In genomic region chr15:84754889-84755288, GRCh38 we compare ENCODE assay signal across 7 cellular contexts. TPM values are rescaled to one million over a fixed set of nuclear protein-coding genes. Genes with fewer than 3 reads are reported as not detected.
DNase-seq lines count a peak whose midpoint lies in the region; ATAC-seq and TF ChIP-seq lines count a peak whose summit lies in the region.
"Not testable (repeated sequence)": the region's sequence is repeated elsewhere in the genome, so short reads cannot be mapped to it uniquely, and the experiment has no call there.

No MANE protein-coding gene starts in this region.

- H3K79me2 ChIP-seq in trophoblast cell (ENCODE audit: control insufficient read depth, insufficient read depth, low read length, poor library complexity) = peaks cover 36% of the 10 kb centered on the region

- not testable (repeated sequence) for H4K12ac ChIP-seq in trophoblast cell (ENCODE audit: low read depth, low read length)

- H3K27ac ChIP-seq in CD4-positive, CD25-positive, alpha-beta regulatory T cell (ENCODE audit: insufficient read depth, low read length, poor library complexity, severe bottlenecking); HEK293 (ENCODE audit: extremely low read depth, low read depth, low read length); trophoblast cell (ENCODE audit: low read depth, low read length): not testable (repeated sequence)
- peak overlapping the region; percentile 5 for H3K27ac ChIP-seq in epithelial cell of prostate
- H3K27ac ChIP-seq in right lobe of liver = peak overlapping the region in 2 of 3 donors; percentile 81 to 99
- peak overlapping the region in 3 of 4 donors; percentile 95 to 100 (median 100) for H3K27ac ChIP-seq in gastrocnemius medialis

- H3K9me3 Mint-ChIP-seq in CD4-positive, CD25-positive, alpha-beta regulatory T cell; WTC11: not testable (repeated sequence)

- not testable (repeated sequence) for TF ChIP-seq CTCF in HEK293 (tag by site-specific recombination; IDR thresholded peaks at IDR 0.05); WTC11 (IDR thresholded peaks at IDR 0.05); right lobe of liver (IDR thresholded peaks at IDR 0.05); gastrocnemius medialis (IDR thresholded peaks at IDR 0.05 in 4 of 5, conservative IDR thresholded peaks at IDR 0.05 in 1 of 5)

- H3K36me3 Mint-ChIP-seq in CD4-positive, CD25-positive, alpha-beta regulatory T cell; WTC11: not testable (repeated sequence)

- H3K9me3 ChIP-seq in CD4-positive, CD25-positive, alpha-beta regulatory T cell (ENCODE audit: control insufficient read depth in 2 of 2, low read length in 2 of 2); HEK293 (ENCODE audit: control insufficient read depth, insufficient read depth, low read depth, low read length); right lobe of liver; trophoblast cell (ENCODE audit: insufficient read depth, low read depth, low read length); gastrocnemius medialis: not testable (repeated sequence)

- POLR2A ChIA-PET in HEK293 (lab: Yijun Ruan, JAX) (interaction anchor here (0.6 kb wide), 1 partner anchor 36 kb away, joined by 7 read pairs; no protein-coding TSS in a partner anchor), WTC11 (lab: Charles Lee) (interaction anchor here (0.6 to 0.7 kb wide), 2 partner anchors 58 to 112 kb away, joined by 3 to 6 read pairs; no protein-coding TSS in a partner anchor)

- 49% methylated on average over 4 of the region's 4 CpGs for WGBS in right lobe of liver (ENCODE audit: insufficient coverage, low coverage, low lambda C conversion rate, missing lambda C conversion rate)
- WGBS in trophoblast cell (ENCODE audit: extremely low coverage, insufficient coverage, insufficient read length) = no CpG with 5 or more reads among the region's 4 CpGs

- H2BK120ac ChIP-seq in trophoblast cell (ENCODE audit: insufficient read depth, low read length, poor library complexity) = not testable (repeated sequence)

- H3K18ac ChIP-seq in trophoblast cell (ENCODE audit: low read length) = not testable (repeated sequence)

- H3K27ac Mint-ChIP-seq in CD4-positive, CD25-positive, alpha-beta regulatory T cell = peak overlapping the region in 2 of 3 donors; percentile 23 to 90
- H3K27ac Mint-ChIP-seq in WTC11 = 0 out of 2 replicates have a peak overlapping the region, but pooled peaks have one; percentile 41

- H3K9ac ChIP-seq in trophoblast cell (ENCODE audit: low read length) = not testable (repeated sequence)

- H3K4me1 ChIP-seq in CD4-positive, CD25-positive, alpha-beta regulatory T cell (ENCODE audit: control insufficient read depth, insufficient read depth, low read length, poor library complexity, severe bottlenecking) = peaks cover 56% of the 10 kb centered on the region
- peaks cover 25% of the 10 kb centered on the region for H3K4me1 ChIP-seq in HEK293 (ENCODE audit: control insufficient read depth, insufficient read depth, low read length)
- peaks cover 0 to 95% (median 48%) of the 10 kb centered on the region in 4 donors for H3K4me1 ChIP-seq in right lobe of liver
- H3K4me1 ChIP-seq in trophoblast cell (ENCODE audit: control insufficient read depth in 1 of 2, insufficient read depth in 2 of 2, low read length in 2 of 2) = not testable (repeated sequence)
- peaks cover 74 to 89% of the 10 kb centered on the region in 2 donors for H3K4me1 ChIP-seq in gastrocnemius medialis

- not testable (repeated sequence) for ATAC-seq in CD4-positive, CD25-positive, alpha-beta regulatory T cell (ENCODE audit: low read depth in 2 of 2); WTC11; right lobe of liver; gastrocnemius medialis

- CTCF ChIA-PET in HEK293 (lab: Yijun Ruan, JAX) = not testable (repeated sequence)
- CTCF ChIA-PET in WTC11 (lab: Charles Lee) = interaction anchor here (0.6 to 1.8 kb wide), 4 partner anchors 44 to 184 kb away, joined by 3 to 7 read pairs (median 4); partner anchors contain the start of gene NMB

- H2AK5ac ChIP-seq in trophoblast cell (ENCODE audit: low read length) = not testable (repeated sequence)

- not testable (repeated sequence) for H2BK12ac ChIP-seq in trophoblast cell (ENCODE audit: low read length)

- not testable (repeated sequence) for H2AFZ ChIP-seq in trophoblast cell (ENCODE audit: insufficient read depth, low read length, poor library complexity)

- H3K27me3 Mint-ChIP-seq in CD4-positive, CD25-positive, alpha-beta regulatory T cell; WTC11 (ENCODE audit: low read depth): not testable (repeated sequence)

- not testable (repeated sequence) for H3K79me1 ChIP-seq in trophoblast cell (ENCODE audit: low read length)

- not testable (repeated sequence) for H3K14ac ChIP-seq in trophoblast cell (ENCODE audit: low read length)

- H3K23ac ChIP-seq in trophoblast cell (ENCODE audit: low read length) = not testable (repeated sequence)

- intact Hi-C loops in right lobe of liver (cut with DNase I); gastrocnemius medialis (cut with DNase I; ENCODE audit: low total_unique reads): not testable (repeated sequence)

- in situ Hi-C loops in gastrocnemius medialis (cut with MboI; ENCODE audit: low sequenced_read_pairs in 4 of 4) = loop anchor here in 1 of 4 donors (10.0 kb wide), 1 partner anchor 60 kb away; the partner anchor contains the start of gene ALPK3

- peaks cover 29 to 64% (median 50%) of the 10 kb centered on the region in 4 donors for H3K4me1 Mint-ChIP-seq in CD4-positive, CD25-positive, alpha-beta regulatory T cell
- H3K4me1 Mint-ChIP-seq in WTC11 = peaks cover 22% of the 10 kb centered on the region

- not testable (repeated sequence) for DNase-seq in CD4-positive, CD25-positive, alpha-beta regulatory T cell; WTC11 (ENCODE audit: low spot score); epithelial cell of prostate (ENCODE audit: low read depth, low spot score); right lobe of liver; trophoblast cell; gastrocnemius medialis

- peak overlapping the region in 2 of 4 donors; percentile 13 to 51 for H3K4me3 Mint-ChIP-seq in CD4-positive, CD25-positive, alpha-beta regulatory T cell
- H3K4me3 Mint-ChIP-seq in WTC11 = not testable (repeated sequence)

- H3K4me2 ChIP-seq in trophoblast cell (ENCODE audit: low read length) = not testable (repeated sequence)

- peak overlapping the region; percentile 85 for H3K4ac ChIP-seq in trophoblast cell (ENCODE audit: low read depth, low read length)

- H3K4me3 ChIP-seq in CD4-positive, CD25-positive, alpha-beta regulatory T cell (ENCODE audit: low read depth, low read length); HEK293 (ENCODE audit: low read depth, low read length); right lobe of liver; trophoblast cell (ENCODE audit: low read depth, low read length); gastrocnemius medialis: not testable (repeated sequence)

- H3K27me3 ChIP-seq in CD4-positive, CD25-positive, alpha-beta regulatory T cell (ENCODE audit: control insufficient read depth, insufficient read depth, low read length); right lobe of liver; trophoblast cell (ENCODE audit: insufficient read depth, low read length); gastrocnemius medialis: not testable (repeated sequence)

- not testable (repeated sequence) for H3K36me3 ChIP-seq in CD4-positive, CD25-positive, alpha-beta regulatory T cell (ENCODE audit: control insufficient read depth, insufficient read depth, low read length); HEK293 (ENCODE audit: control insufficient read depth in 2 of 2, insufficient read depth in 1 of 2, low read length in 2 of 2); right lobe of liver; trophoblast cell (ENCODE audit: control insufficient read depth in 1 of 2, insufficient read depth in 2 of 2, low read length in 2 of 2); gastrocnemius medialis

- H4K91ac ChIP-seq in trophoblast cell (ENCODE audit: low read depth, low read length) = not testable (repeated sequence)

- TF ChIP-seq POLR2A in right lobe of liver (IDR thresholded peaks at IDR 0.05); gastrocnemius medialis (IDR thresholded peaks at IDR 0.05): not testable (repeated sequence)

- not testable (repeated sequence) for H4K8ac ChIP-seq in trophoblast cell (ENCODE audit: low read depth, low read length)

- not testable (repeated sequence) for H2BK5ac ChIP-seq in trophoblast cell (ENCODE audit: low read depth, low read length, poor library complexity)

TF ChIP-seq in HEK293, 187 proteins besides CTCF, POLR2A, EP300 and RAD21 (continues in another document):
- TF ChIP-seq ZNF394 (tag by site-specific recombination; IDR thresholded peaks at IDR 0.05; ENCODE audit: borderline replicate concordance) = peak; percentile 71; the same call in 1 of the 2 replicates

RNA-seq across cellular contexts. Expression of gene ZNF592, which starts 6.5 kb away (rescaled TPM):
- total RNA-seq in CD4-positive, CD25-positive, alpha-beta regulatory T cell = 39.8 TPM
- polyA plus RNA-seq in CD4-positive, CD25-positive, alpha-beta regulatory T cell = 1 to 10 TPM; 3.8 to 4.3 (median 4.2) TPM
- total RNA-seq in WTC11 (2021) (26.7 to 28.0 TPM (median 27.6 TPM) in 3 replicates), right lobe of liver (10 to 100 TPM; 10.8 to 13.2 (median 12.1) TPM), gastrocnemius medialis (10 to 100 TPM; 30.0 to 49.2 (median 33.8) TPM)
- polyA plus RNA-seq in trophoblast cell (2013) = 25.3 and 25.7 TPM in 2 replicates

RNA-seq across cellular contexts. Expression of gene SEC11A, which starts 39.0 kb away (rescaled TPM):
- 72.9 TPM for total RNA-seq in CD4-positive, CD25-positive, alpha-beta regulatory T cell
- 100 to 1,000 TPM; 152 to 186 (median 163) TPM for polyA plus RNA-seq in CD4-positive, CD25-positive, alpha-beta regulatory T cell
- total RNA-seq in WTC11 (2021) = 214 to 228 TPM (median 217 TPM) in 3 replicates
- total RNA-seq in right lobe of liver = 10 to 100 TPM; 58.7 to 71.5 (median 65.3) TPM
- polyA plus RNA-seq in trophoblast cell (2013) = 316 and 319 TPM in 2 replicates
- 100 to 1,000 TPM in 3 of 4 donors, 10 to 100 TPM in 1; 90.2 to 127 (median 118) TPM for total RNA-seq in gastrocnemius medialis
